Comparison of ENCODE assay signal across 19 cellular contexts in genomic region chr17:13222931-13223330, GRCh38.
A peak's percentile ranks its signal among the peaks of the same experiment; 100 is the strongest.
DNase-seq lines count a peak whose midpoint lies in the region; ATAC-seq and TF ChIP-seq lines count a peak whose summit lies in the region.
"Had no signal": no experiment of that assay in that cellular context is flagged by ENCODE, and none has a peak within 500 bp of the region (broad histone marks: within the 10 kb centered on the region; RNA-seq: fewer than 3 reads in every experiment).

No MANE protein-coding gene starts in this region.

- no peak overlapping the region for H3K27ac ChIP-seq in right lobe of liver
- H3K27ac ChIP-seq: HL-60, VCaP had no signal

- H3K4me3 Mint-ChIP-seq in nephron progenitor cell = no peak overlapping the region
- H3K4me3 Mint-ChIP-seq: activated naive CD8-positive, alpha-beta T cell treated with anti-CD3 and anti-CD28 coated beads for 36 hours; activated T-helper 17 cell treated with anti-CD3 and anti-CD28 coated beads, Interleukin-2, amount 50 U/mL, for 72 hours; CD14-positive monocyte; central memory CD8-positive, alpha-beta T cell had no signal

- TF ChIP-seq CTCF in nephron progenitor cell (IDR thresholded peaks at IDR 0.05) = no peak
- TF ChIP-seq CTCF in right lobe of liver (IDR thresholded peaks at IDR 0.05) = no peak

- H3K27ac Mint-ChIP-seq in nephron progenitor cell = peak overlapping the region; percentile 31
- H3K27ac Mint-ChIP-seq: activated naive CD8-positive, alpha-beta T cell treated with anti-CD3 and anti-CD28 coated beads for 36 hours; activated T-helper 17 cell treated with anti-CD3 and anti-CD28 coated beads, Interleukin-2, amount 50 U/mL, for 72 hours; CD14-positive monocyte had no signal

- H3K4me3 ChIP-seq in right lobe of liver = no peak overlapping the region
- H3K4me3 ChIP-seq: GM12878 had no signal

- H3K36me3 ChIP-seq in right lobe of liver = no peaks in the 10 kb centered on the region

- H3K27me3 ChIP-seq in right lobe of liver = no peaks in the 10 kb centered on the region

- peaks cover 26% of the 10 kb centered on the region for H3K4me1 Mint-ChIP-seq in nephron progenitor cell
- H3K4me1 Mint-ChIP-seq: activated naive CD8-positive, alpha-beta T cell treated with anti-CD3 and anti-CD28 coated beads for 36 hours; activated T-helper 17 cell treated with anti-CD3 and anti-CD28 coated beads, Interleukin-2, amount 50 U/mL, for 72 hours; CD14-positive monocyte; central memory CD8-positive, alpha-beta T cell had no signal

- no peak for TF ChIP-seq POLR2A in right lobe of liver (IDR thresholded peaks at IDR 0.05)

- H3K9me3 ChIP-seq in right lobe of liver = no peaks in the 10 kb centered on the region
- H3K9me3 ChIP-seq: SK-N-SH had no signal

- DNase-seq in DMS153 treated with DMSO at 0.1 percent for 48 hours (lab: John Stamatoyannopoulos, UW; ENCODE audit: unreplicated experiment) (peak; percentile 49), NCI-H1417 treated with DMSO at 0.1 percent for 48 hours (lab: John Stamatoyannopoulos, UW) (peak; percentile 62), NCI-H774 (lab: John Stamatoyannopoulos, UW) (peak; percentile 70), nephron progenitor cell (no peak), Right ventricle myocardium superior (no peak), right lobe of liver (no peak)
- no peak for DNase-seq in stimulated activated CD4-positive, alpha-beta T cell treated with anti-CD3 and anti-CD28 coated beads, Interleukin-15, amount 100 ng/mL, for 24 hours
- DNase-seq: activated CD8-positive, alpha-beta memory T cell treated with anti-CD3 and anti-CD28 coated beads, Interleukin-2, amount 50 U/mL, for 4 hours; activated naive CD8-positive, alpha-beta T cell treated with anti-CD3 and anti-CD28 coated beads for 36 hours; DMS79; NCI-H1694; NCI-H345; SK-N-SH had no signal

- no peaks in the 10 kb centered on the region for H3K36me3 Mint-ChIP-seq in nephron progenitor cell (ENCODE audit: low read depth)
- H3K36me3 Mint-ChIP-seq: activated naive CD8-positive, alpha-beta T cell treated with anti-CD3 and anti-CD28 coated beads for 36 hours; CD14-positive monocyte had no signal

- ATAC-seq in Right ventricle myocardium superior (ENCODE audit: poor library complexity) = no peak
- ATAC-seq in right lobe of liver = no peak
- ATAC-seq: activated T-helper 17 cell treated with anti-CD3 and anti-CD28 coated beads, Interleukin-2, amount 50 U/mL, for 72 hours; GM12878 had no signal

- H3K4me1 ChIP-seq in right lobe of liver = no peaks in the 10 kb centered on the region

- intact Hi-C loops in Right ventricle myocardium superior (cut with DNase I) = no loop called here
- intact Hi-C loops in right lobe of liver (cut with DNase I) = no loop called here

- peaks cover 3% of the 10 kb centered on the region for H3K27me3 Mint-ChIP-seq in nephron progenitor cell (ENCODE audit: low read depth, poor library complexity)

- H3K9me3 Mint-ChIP-seq in nephron progenitor cell = peaks cover 7% of the 10 kb centered on the region
- H3K9me3 Mint-ChIP-seq: activated T-helper 17 cell treated with anti-CD3 and anti-CD28 coated beads, Interleukin-2, amount 50 U/mL, for 72 hours had no signal

- 23% methylated on average over 4 of the region's 4 CpGs for WGBS in right lobe of liver (ENCODE audit: insufficient coverage, low coverage, low lambda C conversion rate, missing lambda C conversion rate)

Comparison
In these comparisons a context has a peak if more than half of its experiments do, and no peak if none do; other contexts are left out.
1. DNase-seq: peak in DMS153 treated with DMSO at 0.1 percent for 48 hours (single experiment), NCI-H1417 treated with DMSO at 0.1 percent for 48 hours (single experiment) and NCI-H774 (single experiment); none in nephron progenitor cell (single experiment), Right ventricle myocardium superior (single experiment), right lobe of liver (0 of 3) and stimulated activated CD4-positive, alpha-beta T cell treated with anti-CD3 and anti-CD28 coated beads, Interleukin-15, amount 100 ng/mL, for 24 hours (single experiment).